Comparison of ENCODE assay signal across 1 cellular context in genomic region chr2:39401319-39401718, GRCh38.
TF ChIP-seq lines count a peak whose summit lies in the region.

No MANE protein-coding gene starts in this region.

TF ChIP-seq in HepG2, 621 proteins besides CTCF, POLR2A, EP300 and RAD21 (continued from another document):
- TF ChIP-seq, protein P1, sequence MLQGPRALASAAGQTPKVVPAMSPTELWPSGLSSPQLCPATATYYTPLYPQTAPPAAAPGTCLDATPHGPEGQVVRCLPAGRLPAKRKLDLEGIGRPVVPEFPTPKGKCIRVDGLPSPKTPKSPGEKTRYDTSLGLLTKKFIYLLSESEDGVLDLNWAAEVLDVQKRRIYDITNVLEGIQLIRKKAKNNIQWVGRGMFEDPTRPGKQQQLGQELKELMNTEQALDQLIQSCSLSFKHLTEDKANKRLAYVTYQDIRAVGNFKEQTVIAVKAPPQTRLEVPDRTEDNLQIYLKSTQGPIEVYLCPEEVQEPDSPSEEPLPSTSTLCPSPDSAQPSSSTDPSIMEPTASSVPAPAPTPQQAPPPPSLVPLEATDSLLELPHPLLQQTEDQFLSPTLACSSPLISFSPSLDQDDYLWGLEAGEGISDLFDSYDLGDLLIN (CRISPR knock-in tag; IDR thresholded peaks at IDR 0.05; ENCODE audit: borderline replicate concordance): no peak
- no peak for TF ChIP-seq FOXA3 (CRISPR knock-in tag; IDR thresholded peaks at IDR 0.05)
